Comparison of ENCODE assay signal across 1 cellular context in genomic region chr1:116544588-116545358, GRCh38.
TF ChIP-seq lines count a peak whose summit lies in the region.

No MANE protein-coding gene starts in this region.

TF ChIP-seq in WTC11, 78 proteins besides CTCF, POLR2A, EP300 and RAD21:
- TF ChIP-seq ZMAT4 (CRISPR knock-in tag; IDR thresholded peaks at IDR 0.05), result no peak
- TF ChIP-seq, protein P1, sequence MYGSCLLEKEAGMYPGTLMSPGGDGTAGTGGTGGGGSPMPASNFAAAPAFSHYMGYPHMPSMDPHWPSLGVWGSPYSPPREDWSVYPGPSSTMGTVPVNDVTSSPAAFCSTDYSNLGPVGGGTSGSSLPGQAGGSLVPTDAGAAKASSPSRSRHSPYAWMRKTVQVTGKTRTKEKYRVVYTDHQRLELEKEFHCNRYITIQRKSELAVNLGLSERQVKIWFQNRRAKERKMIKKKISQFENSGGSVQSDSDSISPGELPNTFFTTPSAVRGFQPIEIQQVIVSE (CRISPR knock-in tag; IDR thresholded peaks at IDR 0.05; ENCODE audit: borderline replicate concordance), result no peak
- TF ChIP-seq, protein P2, sequence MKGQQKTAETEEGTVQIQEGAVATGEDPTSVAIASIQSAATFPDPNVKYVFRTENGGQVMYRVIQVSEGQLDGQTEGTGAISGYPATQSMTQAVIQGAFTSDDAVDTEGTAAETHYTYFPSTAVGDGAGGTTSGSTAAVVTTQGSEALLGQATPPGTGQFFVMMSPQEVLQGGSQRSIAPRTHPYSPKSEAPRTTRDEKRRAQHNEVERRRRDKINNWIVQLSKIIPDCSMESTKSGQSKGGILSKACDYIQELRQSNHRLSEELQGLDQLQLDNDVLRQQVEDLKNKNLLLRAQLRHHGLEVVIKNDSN (CRISPR knock-in tag; IDR thresholded peaks at IDR 0.05), result no peak
- no peak for TF ChIP-seq ZNF121 (CRISPR knock-in tag; IDR thresholded peaks at IDR 0.05)
- TF ChIP-seq ZNF532 (CRISPR knock-in tag; IDR thresholded peaks at IDR 0.05; ENCODE audit: borderline replicate concordance), result no peak
- no peak for TF ChIP-seq NR3C1 (CRISPR knock-in tag; conservative IDR thresholded peaks at IDR 0.05; ENCODE audit: low read depth)
- TF ChIP-seq NFYB (CRISPR knock-in tag; conservative IDR thresholded peaks at IDR 0.05; ENCODE audit: low read depth), result no peak
- TF ChIP-seq, protein P3, sequence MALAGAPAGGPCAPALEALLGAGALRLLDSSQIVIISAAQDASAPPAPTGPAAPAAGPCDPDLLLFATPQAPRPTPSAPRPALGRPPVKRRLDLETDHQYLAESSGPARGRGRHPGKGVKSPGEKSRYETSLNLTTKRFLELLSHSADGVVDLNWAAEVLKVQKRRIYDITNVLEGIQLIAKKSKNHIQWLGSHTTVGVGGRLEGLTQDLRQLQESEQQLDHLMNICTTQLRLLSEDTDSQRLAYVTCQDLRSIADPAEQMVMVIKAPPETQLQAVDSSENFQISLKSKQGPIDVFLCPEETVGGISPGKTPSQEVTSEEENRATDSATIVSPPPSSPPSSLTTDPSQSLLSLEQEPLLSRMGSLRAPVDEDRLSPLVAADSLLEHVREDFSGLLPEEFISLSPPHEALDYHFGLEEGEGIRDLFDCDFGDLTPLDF (CRISPR knock-in tag; IDR thresholded peaks at IDR 0.05), result no peak
- no peak for TF ChIP-seq EMX1 (CRISPR knock-in tag; IDR thresholded peaks at IDR 0.05)
- TF ChIP-seq OVOL2 (CRISPR knock-in tag; IDR thresholded peaks at IDR 0.05; ENCODE audit: borderline replicate concordance), result no peak
- TF ChIP-seq USF2 (CRISPR knock-in tag; IDR thresholded peaks at IDR 0.05), result no peak
- TF ChIP-seq, protein P4, sequence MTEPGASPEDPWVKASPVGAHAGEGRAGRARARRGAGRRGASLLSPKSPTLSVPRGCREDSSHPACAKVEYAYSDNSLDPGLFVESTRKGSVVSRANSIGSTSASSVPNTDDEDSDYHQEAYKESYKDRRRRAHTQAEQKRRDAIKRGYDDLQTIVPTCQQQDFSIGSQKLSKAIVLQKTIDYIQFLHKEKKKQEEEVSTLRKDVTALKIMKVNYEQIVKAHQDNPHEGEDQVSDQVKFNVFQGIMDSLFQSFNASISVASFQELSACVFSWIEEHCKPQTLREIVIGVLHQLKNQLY (CRISPR knock-in tag; IDR thresholded peaks at IDR 0.05), result no peak
- no peak for TF ChIP-seq ELF4 (CRISPR knock-in tag; IDR thresholded peaks at IDR 0.05; ENCODE audit: low read depth)
- TF ChIP-seq GABPB1 (CRISPR knock-in tag; IDR thresholded peaks at IDR 0.05), result no peak
TF ChIP-seq in WTC11: peak in this region for 0.
